ENCODE assay signal across 21 cellular contexts in the genomic region with DNA sequence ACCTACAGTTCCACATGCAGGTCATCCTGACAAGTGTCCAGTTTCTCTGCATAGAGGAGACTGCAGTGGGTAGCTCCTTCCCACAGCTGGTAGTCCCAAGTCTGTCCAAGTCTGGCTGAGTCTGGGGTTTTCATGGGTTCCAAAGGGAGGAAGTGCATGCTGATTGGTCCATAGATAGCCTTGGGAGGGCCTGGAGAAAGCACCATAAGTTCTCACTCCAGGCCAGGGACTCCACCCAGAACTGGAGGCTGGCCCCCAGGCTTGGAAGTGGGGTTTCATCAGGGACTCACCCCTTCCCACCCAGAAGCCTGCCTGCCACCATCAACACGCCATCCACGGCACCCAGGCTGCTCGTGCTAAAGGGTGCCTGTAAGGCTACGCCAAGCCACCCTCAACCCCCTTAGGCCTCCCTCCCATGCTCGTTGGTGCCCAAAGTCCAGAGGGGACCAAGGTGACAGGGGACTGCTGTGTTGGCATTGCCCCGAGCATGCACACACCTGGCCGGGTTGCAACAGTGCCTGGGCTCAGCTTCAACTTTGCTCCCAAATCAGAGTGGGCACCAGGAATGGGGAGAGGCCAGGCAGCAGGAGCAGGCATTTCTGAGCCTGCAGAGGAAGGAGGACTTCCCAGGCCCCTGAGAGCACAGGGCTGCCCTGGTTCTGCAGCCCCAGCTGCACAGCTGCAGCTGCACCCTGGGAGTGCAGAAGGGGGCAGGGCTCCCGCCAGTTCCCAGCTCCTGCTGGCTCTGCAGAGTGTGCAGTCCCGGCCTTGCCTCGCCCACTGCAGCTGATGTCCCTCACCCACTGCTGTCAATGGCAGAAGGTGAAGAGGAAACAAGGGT.
A peak's percentile ranks its signal among the peaks of the same experiment; 100 is the strongest.
DNase-seq lines count a peak whose midpoint lies in the region; ATAC-seq, FAIRE-seq and TF ChIP-seq lines count a peak whose summit lies in the region.
"Had no signal": no experiment of that assay in that cellular context is flagged by ENCODE, and none has a peak within 500 bp of the region (broad histone marks: within the 10 kb centered on the region; RNA-seq: fewer than 3 reads in every experiment).

No MANE protein-coding gene starts in this region.

- H3K27ac Mint-ChIP-seq in neural progenitor cell = no peak overlapping the region
- H3K27ac Mint-ChIP-seq: CD14-positive monocyte had no signal

- H3K27ac ChIP-seq in SJCRH30 = no peak overlapping the region
- H3K27ac ChIP-seq in kidney (ENCODE audit: low read depth in 2 of 2, low read length in 2 of 2) = no peak overlapping the region
- H3K27ac ChIP-seq in aorta (ENCODE audit: low read depth in 1 of 2, low read length in 2 of 2) = no peak overlapping the region
- no peak overlapping the region for H3K27ac ChIP-seq in neural progenitor cell
- H3K27ac ChIP-seq: 22Rv1, GM23248, PC-9, RWPE1 had no signal

- intact Hi-C loops in kidney (cut with DNase I) = no loop called here
- intact Hi-C loops in aorta (cut with DNase I) = no loop called here

- H3K4me3 ChIP-seq in SJCRH30 = no peak overlapping the region
- no peak overlapping the region for H3K4me3 ChIP-seq in kidney (ENCODE audit: low read length in 2 of 2)
- H3K4me3 ChIP-seq in aorta (ENCODE audit: low read length in 2 of 2) = no peak overlapping the region
- no peak overlapping the region for H3K4me3 ChIP-seq in neural progenitor cell
- H3K4me3 ChIP-seq: GM23248, PC-9 had no signal

- H3K4me1 ChIP-seq in SJCRH30 = no peaks in the 10 kb centered on the region
- no peaks in the 10 kb centered on the region for H3K4me1 ChIP-seq in kidney (ENCODE audit: control insufficient read depth in 1 of 2, insufficient read depth in 1 of 2, low read depth in 1 of 2, low read length in 2 of 2)
- no peaks in the 10 kb centered on the region for H3K4me1 ChIP-seq in aorta (ENCODE audit: control insufficient read depth in 1 of 2, insufficient read depth in 2 of 2, low read length in 2 of 2)
- H3K4me1 ChIP-seq in neural progenitor cell = peaks cover 7% of the 10 kb centered on the region

- WGBS in aorta, 2 donors = 83 to 86% methylated on average over 10 of the region's 10 CpGs

- H3K4me3 Mint-ChIP-seq in neural progenitor cell = no peak overlapping the region
- H3K4me3 Mint-ChIP-seq: CD14-positive monocyte had no signal

- no peak for FAIRE-seq in kidney (lab: Jason Lieb, UNC)
- FAIRE-seq: G401.6 had no signal

- no peaks in the 10 kb centered on the region for H3K79me2 ChIP-seq in neural progenitor cell (ENCODE audit: low read depth)

- no peak overlapping the region for H3K4me2 ChIP-seq in neural progenitor cell
- H3K4me2 ChIP-seq: PC-9 had no signal

- TF ChIP-seq CTCF in kidney (IDR thresholded peaks at IDR 0.05; ENCODE audit: borderline replicate concordance, extremely low read depth, insufficient read depth) = no peak
- no peak for TF ChIP-seq CTCF in neural progenitor cell (IDR thresholded peaks at IDR 0.05)

- H3K9me3 Mint-ChIP-seq in neural progenitor cell = no peaks in the 10 kb centered on the region

- peaks cover 15% of the 10 kb centered on the region for H3K4me1 Mint-ChIP-seq in neural progenitor cell
- H3K4me1 Mint-ChIP-seq: CD14-positive monocyte had no signal

- H3K36me3 Mint-ChIP-seq in neural progenitor cell = no peaks in the 10 kb centered on the region
- H3K36me3 Mint-ChIP-seq: CD14-positive monocyte had no signal

- H4K20me1 ChIP-seq in neural progenitor cell (ENCODE audit: low read depth) = no peaks in the 10 kb centered on the region

- no peaks in the 10 kb centered on the region for H3K9me3 ChIP-seq in SJCRH30 (replicated peaks)
- no peaks in the 10 kb centered on the region for H3K9me3 ChIP-seq in kidney (ENCODE audit: control insufficient read depth in 1 of 2, low read length in 2 of 2)
- peaks cover 1% of the 10 kb centered on the region for H3K9me3 ChIP-seq in aorta (ENCODE audit: control insufficient read depth, low read length)
- H3K9me3 ChIP-seq in neural progenitor cell (ENCODE audit: low read depth) = no peaks in the 10 kb centered on the region

- H2AFZ ChIP-seq in neural progenitor cell (replicated peaks) = no peak overlapping the region
- H2AFZ ChIP-seq: GM23248, PC-9 had no signal

- H3K27me3 ChIP-seq in SJCRH30 (no peaks in the 10 kb centered on the region), aorta (ENCODE audit: control insufficient read depth in 1 of 2, insufficient read depth in 2 of 2, low read length in 1 of 2) (no peaks in the 10 kb centered on the region), neural progenitor cell (no peaks in the 10 kb centered on the region)

- H3K9ac ChIP-seq in kidney (ENCODE audit: low read length in 2 of 2) (no peak overlapping the region), neural progenitor cell (no peak overlapping the region)
- H3K9ac ChIP-seq: GM23248 had no signal

- peaks cover 6% of the 10 kb centered on the region for H3F3A ChIP-seq in neural progenitor cell (ENCODE audit: low read depth)

- ATAC-seq in aorta (ENCODE audit: low FRiP score) (peak; percentile 54), GM18907 (IDR thresholded peaks at IDR 0.05; ENCODE audit: unreplicated experiment) (no peak)

- DNase-seq in DMS53 (lab: John Stamatoyannopoulos, UW) (peak; percentile 4), DMS53 treated with DMSO at 0.1 percent for 48 hours (lab: John Stamatoyannopoulos, UW; ENCODE audit: unreplicated experiment) (no peak), SJCRH30 (peak; percentile 6 to 7), kidney (peak; percentile 59), aorta (no peak), T-helper 1 cell (no peak), neural progenitor cell (ENCODE audit: low spot score) (no peak)
- DNase-seq: AML-193, GM23248, KG1, MV-4-11, NCI-H1694 treated with DMSO at 0.1 percent for 48 hours, NCI-H2107, NCI-H510A, PC-9, SIG-M5 had no signal

- H3K27me3 Mint-ChIP-seq in neural progenitor cell (ENCODE audit: insufficient read depth, low read depth) = peaks cover 3% of the 10 kb centered on the region

- no peaks in the 10 kb centered on the region for H3K36me3 ChIP-seq in SJCRH30
- H3K36me3 ChIP-seq in kidney (ENCODE audit: control insufficient read depth in 1 of 2, insufficient read depth in 2 of 2, low read length in 2 of 2) = no peaks in the 10 kb centered on the region
- no peaks in the 10 kb centered on the region for H3K36me3 ChIP-seq in aorta (ENCODE audit: control insufficient read depth in 1 of 2, insufficient read depth in 2 of 2, low read length in 1 of 2)
- H3K36me3 ChIP-seq in neural progenitor cell = no peaks in the 10 kb centered on the region

Comparison
In these comparisons a context has a peak if more than half of its experiments do, and no peak if none do; other contexts are left out.
1. DNase-seq: peak in DMS53 (single experiment), SJCRH30 (2 of 2) and kidney (single experiment); none in DMS53 treated with DMSO at 0.1 percent for 48 hours (single experiment), aorta (0 of 2), T-helper 1 cell (0 of 5) and neural progenitor cell (single experiment).